Comparison of ENCODE assay signal across 8 cellular contexts in the genomic region with DNA sequence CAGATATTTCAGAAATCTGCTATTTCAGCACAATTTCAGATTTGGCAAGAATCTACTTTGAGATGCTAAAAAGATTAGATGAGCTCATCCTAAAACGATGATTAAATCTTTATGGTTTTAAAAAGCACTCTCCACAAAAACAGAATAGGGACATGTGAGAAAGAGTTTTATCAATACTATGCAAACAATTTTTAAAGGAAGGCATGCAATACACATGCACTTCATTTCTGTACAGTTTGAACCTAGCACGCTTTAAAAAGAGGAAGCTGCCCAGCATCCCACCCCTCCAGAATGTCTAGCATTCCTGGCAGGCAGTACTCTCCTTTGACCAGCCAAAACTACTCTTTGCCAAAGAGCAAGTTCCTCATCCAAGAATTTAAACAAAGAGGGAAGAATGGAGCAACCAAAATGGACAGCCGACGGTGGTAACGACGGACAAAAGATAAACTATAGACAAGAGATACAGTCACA. TPM values are rescaled to one million over a fixed set of nuclear protein-coding genes. Genes with fewer than 3 reads are reported as not detected.
DNase-seq lines count a peak whose midpoint lies in the region; ATAC-seq and TF ChIP-seq lines count a peak whose summit lies in the region.

No MANE protein-coding gene starts in this region.

- DNase-seq in DMS53 (lab: John Stamatoyannopoulos, UW) = peak; percentile 44
- no peak for DNase-seq in DMS53 treated with DMSO at 0.1 percent for 48 hours (lab: John Stamatoyannopoulos, UW; ENCODE audit: unreplicated experiment)
- peak; percentile 47 for DNase-seq in astrocyte of the spinal cord (ENCODE audit: low read depth, low spot score)
- no peak for DNase-seq in kidney epithelial cell (ENCODE audit: low read depth)
- no peak for DNase-seq in thoracic aorta (ENCODE audit: low spot score)
- no peak for DNase-seq in AML-193 (lab: John Stamatoyannopoulos, UW)
- DNase-seq in NCI-H1694 treated with DMSO at 0.1 percent for 48 hours (lab: John Stamatoyannopoulos, UW) = no peak
- DNase-seq in posterior vena cava (ENCODE audit: low spot score) = no peak

- in situ Hi-C loops in astrocyte of the spinal cord (cut with HindIII; ENCODE audit: low sequenced_read_pairs) = no loop called here

- intact Hi-C loops in posterior vena cava (cut with DNase I) = loop anchor here (5.0 to 10.0 kb wide), 3 partner anchors 91 to 174 kb away; no protein-coding TSS in a partner anchor

- no peak for ATAC-seq in thoracic aorta (ENCODE audit: insufficient number of reproducible peaks, low FRiP score, low read depth)

- no peaks in the 10 kb centered on the region for H3K9me3 ChIP-seq in thoracic aorta

- peaks cover 6 to 21% of the 10 kb centered on the region in 2 donors for H3K4me1 ChIP-seq in thoracic aorta (ENCODE audit: control insufficient read depth in 1 of 2, low read depth in 2 of 2)

- H3K27me3 ChIP-seq in kidney epithelial cell (ENCODE audit: control insufficient read depth, insufficient read depth, low read length) (no peaks in the 10 kb centered on the region), thoracic aorta (replicated peaks; ENCODE audit: insufficient read depth) (no peaks in the 10 kb centered on the region)

- TF ChIP-seq CTCF in astrocyte of the spinal cord (IDR thresholded peaks at IDR 0.05; ENCODE audit: low read depth, low read length) = no peak
- no peak for TF ChIP-seq CTCF in kidney epithelial cell (IDR thresholded peaks at IDR 0.05; ENCODE audit: insufficient read depth, low read length, poor library complexity, severe bottlenecking)
- TF ChIP-seq CTCF in thoracic aorta (IDR thresholded peaks at IDR 0.05) = no peak

- no peaks in the 10 kb centered on the region for H3K36me3 ChIP-seq in kidney epithelial cell (ENCODE audit: control insufficient read depth, insufficient read depth, low read length)
- H3K36me3 ChIP-seq in thoracic aorta = no peaks in the 10 kb centered on the region

- H3K4me3 ChIP-seq in astrocyte of the spinal cord (ENCODE audit: low read depth, low read length) (peak overlapping the region; percentile 96), kidney epithelial cell (ENCODE audit: low read depth, low read length) (peak overlapping the region; percentile 57), thoracic aorta (peak overlapping the region; percentile 91)

- peak overlapping the region; percentile 75 to 86 for H3K27ac ChIP-seq in thoracic aorta

RNA-seq across cellular contexts. Expression of gene ARHGAP29, which starts 1.3 kb away (rescaled TPM):
- 80.4 and 82.3 TPM in 2 replicates for total RNA-seq in kidney epithelial cell
- 10 to 100 TPM; 24.9 to 39.4 TPM for total RNA-seq in thoracic aorta
- 10 to 100 TPM; 39.3 to 51.3 TPM for total RNA-seq in posterior vena cava

Comparison
In these comparisons a context has a peak if more than half of its experiments do, and no peak if none do; other contexts are left out.
1. DNase-seq: peak in DMS53 (single experiment) and astrocyte of the spinal cord (single experiment); none in DMS53 treated with DMSO at 0.1 percent for 48 hours (single experiment), kidney epithelial cell (single experiment), thoracic aorta (single experiment), AML-193 (0 of 2), NCI-H1694 treated with DMSO at 0.1 percent for 48 hours (single experiment) and posterior vena cava (single experiment).
2. Peak in every context shown above with its lines, with median percentiles within 50 percentile points of each other: H3K4me3 ChIP-seq.